In genomic region chr16:89951509-89951908, GRCh38 we compare ENCODE assay signal across 29 cellular contexts. TPM values are rescaled to one million over a fixed set of nuclear protein-coding genes. Genes with fewer than 3 reads are reported as not detected.
DNase-seq lines count a peak whose midpoint lies in the region; ATAC-seq, FAIRE-seq and TF ChIP-seq lines count a peak whose summit lies in the region.
"Had no signal": no experiment of that assay in that cellular context is flagged by ENCODE, and none has a peak within 500 bp of the region (broad histone marks: within the 10 kb centered on the region; RNA-seq: fewer than 3 reads in every experiment).

No MANE protein-coding gene starts in this region.

- H2AFZ ChIP-seq in Karpas-422 (ENCODE audit: low read length), result no peak overlapping the region
- no peak overlapping the region for H2AFZ ChIP-seq in GM12878 (ENCODE audit: control insufficient read depth, low read depth, low read length)

- peak overlapping the region; percentile 86 for H3K4me2 ChIP-seq in Karpas-422 (ENCODE audit: low read depth, low read length, poor library complexity, severe bottlenecking)
- no peak overlapping the region for H3K4me2 ChIP-seq in GM12878 (ENCODE audit: control insufficient read depth, insufficient read depth)
- H3K4me2 ChIP-seq: A549 had no signal

- H3K27ac ChIP-seq in Karpas-422 (ENCODE audit: low read length) (peak overlapping the region; percentile 95), GM12878 (ENCODE audit: control insufficient read depth, insufficient read depth) (no peak overlapping the region)
- H3K27ac ChIP-seq: A549, coronary artery, SJSA1, stomach, vagina had no signal

- H3K27me3 ChIP-seq in Karpas-422 (ENCODE audit: low read length) (no peaks in the 10 kb centered on the region), GM12878 (replicated peaks in 1 of 2; ENCODE audit: control insufficient read depth in 2 of 2, insufficient read depth in 2 of 2, low read length in 1 of 2) (no peaks in the 10 kb centered on the region)
- H3K27me3 ChIP-seq: vagina had no signal

- no peak for TF ChIP-seq RAD21 in GM12878 (IDR thresholded peaks at IDR 0.05; ENCODE audit: insufficient read depth, low read depth, low read length)

- 87% methylated on average over 5 of the region's 5 CpGs for WGBS in GM12878 (ENCODE audit: insufficient coverage, insufficient replicate concordance, low lambda C conversion rate, missing lambda C conversion rate)

- no peak for ATAC-seq in GM12878
- no peak for ATAC-seq in GM19463 (IDR thresholded peaks at IDR 0.05; ENCODE audit: unreplicated experiment)
- ATAC-seq: A549; activated T-cell treated with anti-CD3 and anti-CD28 coated beads, Interleukin-2, amount 50 U/mL, for 4 hours; effector memory CD8-positive, alpha-beta T cell; left lobe of liver; T-cell; WTC11 had no signal

- TF ChIP-seq EP300 in GM12878 (IDR thresholded peaks at IDR 0.05; ENCODE audit: borderline replicate concordance in 1 of 2, control insufficient read depth in 1 of 2, low read depth in 2 of 2, low read length in 2 of 2), result no peak

- TSS peak; percentile 52 for BruUV-seq in GM12878 (replicated peaks; lab: Mats Ljungman, UMichigan)

- H3K79me2 ChIP-seq in Karpas-422 (ENCODE audit: low read length), result peaks cover 56% of the 10 kb centered on the region
- H3K79me2 ChIP-seq in GM12878 (ENCODE audit: control insufficient read depth, insufficient read depth, low read length), result no peaks in the 10 kb centered on the region

- POLR2A ChIA-PET in GM12878 (lab: Charles Lee), result no interaction called here

- RAD21 ChIA-PET in GM12878 (lab: Charles Lee; ENCODE audit: unreplicated experiment), result interaction anchor here (1.3 to 1.7 kb wide), 2 partner anchors 21 to 91 kb away, joined by 3 to 4 read pairs; no protein-coding TSS in a partner anchor

- TF ChIP-seq CTCF in GM12878 (IDR thresholded peaks at IDR 0.05 in 2 of 3, conservative IDR thresholded peaks at IDR 0.05 in 1 of 3; ENCODE audit: control insufficient read depth in 2 of 3, extremely low read depth in 1 of 3, insufficient read depth in 1 of 3, low read depth in 3 of 3, low read length in 3 of 3), result no peak
- TF ChIP-seq CTCF in progenitor cell of endocrine pancreas (IDR thresholded peaks at IDR 0.05; ENCODE audit: unreplicated experiment), result no peak

- no peak for DNase-seq in activated naive CD4-positive, alpha-beta T cell treated with Interleukin-2 at 50 U/mL for 16 hours
- no peak for DNase-seq in Karpas-422
- no peak for DNase-seq in GM12878 (ENCODE audit: low read depth, low spot score)
- no peak for DNase-seq in progenitor cell of endocrine pancreas (ENCODE audit: low spot score, unreplicated experiment)
- DNase-seq in GF-D8 (lab: John Stamatoyannopoulos, UW), result no peak
- no peak for DNase-seq in NCI-H1092 (lab: John Stamatoyannopoulos, UW)
- DNase-seq: activated CD4-positive, alpha-beta T cell treated with anti-CD3 and anti-CD28 coated beads, Interleukin-2, amount 10 ng/mL, durations not matched to agents 7 days and 5 days; activated T-cell treated with anti-CD3 and anti-CD28 coated beads, Interleukin-2, amount 50 U/mL, for 4 hours; AML-193; caudate nucleus; DMS153; effector memory CD8-positive, alpha-beta T cell; erythroblast; NCI-H146; NCI-H2227 treated with DMSO at 0.1 percent for 48 hours; NCI-H526 treated with DMSO at 0.1 percent for 48 hours; occipital lobe; RPMI8226; stimulated activated CD4-positive, alpha-beta T cell treated with anti-CD3 and anti-CD28 coated beads, Interleukin-4, amount 100 ng/mL, for 1 hour; stomach; T-cell had no signal

- FAIRE-seq in GM12878 (lab: Jason Lieb, UNC), result no peak
- FAIRE-seq: A549 had no signal

- no peak for TF ChIP-seq POLR2A in GM12878 (IDR thresholded peaks at IDR 0.05; ENCODE audit: low read depth, low read length)

- in situ Hi-C loops in GM12878 (cut with MboI), result no loop called here

- H3K4me3 ChIP-seq in Karpas-422 (ENCODE audit: low read length), result 0 out of 2 replicates have a peak overlapping the region, but pooled peaks have one; percentile 84
- H3K4me3 ChIP-seq in GM12878, result no peak overlapping the region
- H3K4me3 ChIP-seq: A549, coronary artery, SJSA1, stomach, vagina had no signal

- SMC1A ChIA-PET in GM12878 (lab: Charles Lee; ENCODE audit: uncharacterized antibody, unreplicated experiment), result interaction anchor here (0.6 kb wide), 1 partner anchor 36 kb away, joined by 3 read pairs; no protein-coding TSS in a partner anchor

- no peaks in the 10 kb centered on the region for H3K9me3 Mint-ChIP-seq in activated naive CD4-positive, alpha-beta T cell treated with anti-CD3 and anti-CD28 coated beads, Interleukin-2, amount 50 U/mL, for 24 hours
- H3K9me3 Mint-ChIP-seq in progenitor cell of endocrine pancreas (ENCODE audit: low read depth), result no peaks in the 10 kb centered on the region
- H3K9me3 Mint-ChIP-seq: activated CD4-positive, alpha-beta T cell treated with anti-CD3 and anti-CD28 coated beads, Interleukin-2, amount 10 ng/mL, durations not matched to agents 7 days and 5 days; activated T-cell treated with anti-CD3 and anti-CD28 coated beads, Interleukin-2, amount 50 U/mL, for 4 hours; effector memory CD8-positive, alpha-beta T cell; T-cell; WTC11 had no signal

- H4K20me1 ChIP-seq in Karpas-422 (ENCODE audit: insufficient read depth, low read depth, low read length) (no peaks in the 10 kb centered on the region; the same call in 1 of the 2 replicates), GM12878 (ENCODE audit: control insufficient read depth, insufficient read depth) (no peaks in the 10 kb centered on the region)

- H3K36me3 ChIP-seq in Karpas-422 (ENCODE audit: insufficient read depth, low read length), result peaks cover 28% of the 10 kb centered on the region
- H3K36me3 ChIP-seq in GM12878 (ENCODE audit: control insufficient read depth in 2 of 2, insufficient read depth in 2 of 2, low read length in 1 of 2), result no peaks in the 10 kb centered on the region

- peaks cover 88% of the 10 kb centered on the region for H3K4me1 ChIP-seq in Karpas-422 (ENCODE audit: low read length)
- peaks cover 61% of the 10 kb centered on the region for H3K4me1 ChIP-seq in GM12878 (ENCODE audit: control insufficient read depth, insufficient read depth, low read length)

- H3K9ac ChIP-seq in Karpas-422 (ENCODE audit: low read length) (peak overlapping the region; percentile 32; the same call in 1 of the 2 replicates), GM12878 (ENCODE audit: control insufficient read depth, insufficient read depth, low read length) (no peak overlapping the region)

- no peaks in the 10 kb centered on the region for H3K9me3 ChIP-seq in Karpas-422 (ENCODE audit: low read length)
- no peaks in the 10 kb centered on the region for H3K9me3 ChIP-seq in GM12878 (replicated peaks; ENCODE audit: control insufficient read depth, insufficient read depth, low read length)
- H3K9me3 ChIP-seq: A549, SJSA1, stomach, vagina had no signal

- H3K4me1 Mint-ChIP-seq in activated naive CD4-positive, alpha-beta T cell treated with anti-CD3 and anti-CD28 coated beads, Interleukin-2, amount 50 U/mL, for 24 hours, result peaks cover 6% of the 10 kb centered on the region
- no peaks in the 10 kb centered on the region for H3K4me1 Mint-ChIP-seq in progenitor cell of endocrine pancreas (ENCODE audit: low read depth)

- H3K27ac Mint-ChIP-seq in activated naive CD4-positive, alpha-beta T cell treated with anti-CD3 and anti-CD28 coated beads, Interleukin-2, amount 50 U/mL, for 24 hours, result no peak overlapping the region
- no peak overlapping the region for H3K27ac Mint-ChIP-seq in progenitor cell of endocrine pancreas
- H3K27ac Mint-ChIP-seq: activated CD4-positive, alpha-beta T cell treated with anti-CD3 and anti-CD28 coated beads, Interleukin-2, amount 10 ng/mL, durations not matched to agents 7 days and 5 days; T-cell; WTC11 had no signal

- H3K9me2 ChIP-seq in Karpas-422 (replicated peaks; ENCODE audit: insufficient read depth, low read length), result no peaks in the 10 kb centered on the region

- peaks cover 1% of the 10 kb centered on the region for H3K27me3 Mint-ChIP-seq in activated naive CD4-positive, alpha-beta T cell treated with anti-CD3 and anti-CD28 coated beads, Interleukin-2, amount 50 U/mL, for 24 hours
- H3K27me3 Mint-ChIP-seq in progenitor cell of endocrine pancreas, result peaks cover 9% of the 10 kb centered on the region

- peaks cover 2% of the 10 kb centered on the region for H3K36me3 Mint-ChIP-seq in activated naive CD4-positive, alpha-beta T cell treated with anti-CD3 and anti-CD28 coated beads, Interleukin-2, amount 50 U/mL, for 24 hours
- no peaks in the 10 kb centered on the region for H3K36me3 Mint-ChIP-seq in progenitor cell of endocrine pancreas (ENCODE audit: insufficient read depth)

- CTCF ChIA-PET in GM12878 (lab: Yijun Ruan, JAX), result interaction anchor here (1.9 kb wide), 1 partner anchor 69 kb away, joined by 5 read pairs; no protein-coding TSS in a partner anchor

- intact Hi-C loops in GM12878 (cut with micrococcal nuclease; ENCODE audit: unreplicated experiment), result no loop called here

- H3K4me3 Mint-ChIP-seq in activated naive CD4-positive, alpha-beta T cell treated with anti-CD3 and anti-CD28 coated beads, Interleukin-2, amount 50 U/mL, for 24 hours, result peak overlapping the region; percentile 39
- H3K4me3 Mint-ChIP-seq in progenitor cell of endocrine pancreas (ENCODE audit: low read depth), result peak overlapping the region; percentile 59
- H3K4me3 Mint-ChIP-seq: activated CD4-positive, alpha-beta T cell treated with anti-CD3 and anti-CD28 coated beads, Interleukin-2, amount 10 ng/mL, durations not matched to agents 7 days and 5 days; activated T-cell treated with anti-CD3 and anti-CD28 coated beads, Interleukin-2, amount 50 U/mL, for 4 hours; effector memory CD8-positive, alpha-beta T cell; T-cell; WTC11 had no signal

RNA-seq across cellular contexts. Expression of gene DEF8, which starts 3.0 kb away (rescaled TPM):
- total RNA-seq in Karpas-422 (2014; rRNA removed; shearing (Covaris generic); ENCODE audit: low replicate concordance), result 125 and 219 TPM in 2 replicates
- 34.0 and 49.6 TPM in 2 replicates for total RNA-seq in GM12878 (2013; cell fraction: nucleolus; rRNA removed)
- total RNA-seq in GM12878 (2014; rRNA removed) (88.3 and 98.2 TPM in 2 replicates), GM12878 (2014; rRNA removed; fragmentation: Illumina TruSeq; extraction: Trizol) (35.3 and 38.6 TPM in 2 replicates), GM12878 (2021) (63.8 and 72.1 TPM in 2 replicates), progenitor cell of endocrine pancreas (67.9 and 72.1 TPM in 2 replicates)
- 27.4 TPM for polyA plus RNA-seq in GM12878 (2011; ENCODE audit: low read depth)
- polyA plus RNA-seq in GM12878 (2011; rRNA removed) (14.4 and 27.9 TPM in 2 replicates), GM12878 (2014; fragmentation: Illumina TruSeq; extraction: Trizol) (13.5 and 28.8 TPM in 2 replicates), GM12878 (2014; fragmentation: Nextera tagmentation; extraction: Ambion mirVana) (10 to 100 TPM; 17.0 to 33.5 TPM), GM12878 (2014; rRNA removed) (80.6 and 124 TPM in 2 replicates), GM12878 (2016; fragmentation: Nextera tagmentation; extraction: Ambion mirVana) (10 to 100 TPM; 63.2 to 64.1 TPM)
- polyA plus RNA-seq in GM12878 (2011; cell fraction: cytosol; rRNA removed), result 53.1 and 56.5 TPM in 2 replicates
- polyA plus RNA-seq in GM12878 (2011; cell fraction: nucleus; rRNA removed), result 93.4 and 142 TPM in 2 replicates
- polyA plus RNA-seq in GM12878 (2012), result 26.0 and 37.6 TPM in 2 replicates
- polyA minus RNA-seq in GM12878 (2011; rRNA and poly(A)+ RNA removed), result 19.9 and 23.1 TPM in 2 replicates
- polyA minus RNA-seq in GM12878 (2011; cell fraction: cytosol; rRNA and poly(A)+ RNA removed), result 14.2 and 15.2 TPM in 2 replicates
- polyA minus RNA-seq in GM12878 (2011; cell fraction: nucleus; rRNA and poly(A)+ RNA removed), result 9.8 and 24.4 TPM in 2 replicates

RNA-seq across cellular contexts. Expression of gene TUBB3, which starts 28.4 kb away (rescaled TPM):
- total RNA-seq in Karpas-422 (2014; rRNA removed; shearing (Covaris generic); ENCODE audit: low replicate concordance), result 210 and 405 TPM in 2 replicates
- 1.7 TPM in 1 of 2 replicates, not detected in the other for total RNA-seq in GM12878 (2013; cell fraction: nucleolus; rRNA removed)
- total RNA-seq in GM12878 (2014; rRNA removed) (1.3 and 1.6 TPM in 2 replicates), GM12878 (2014; rRNA removed; fragmentation: Illumina TruSeq; extraction: Trizol) (0.49 and 0.69 TPM in 2 replicates), GM12878 (2021) (1.6 and 2.3 TPM in 2 replicates), progenitor cell of endocrine pancreas (201 and 211 TPM in 2 replicates)
- polyA plus RNA-seq in GM12878 (2011; ENCODE audit: low read depth), result 0.29 TPM
- polyA plus RNA-seq in GM12878 (2011; rRNA removed) (0.19 and 0.58 TPM in 2 replicates), GM12878 (2014; fragmentation: Illumina TruSeq; extraction: Trizol) (0.32 TPM in 1 of 2 replicates, not detected in the other), GM12878 (2014; fragmentation: Nextera tagmentation; extraction: Ambion mirVana) (under 1 TPM in 1 of 2 experiments, not detected in 1; 0.09 TPM), GM12878 (2014; rRNA removed) (0.50 and 0.86 TPM in 2 replicates), GM12878 (2016; fragmentation: Nextera tagmentation; extraction: Ambion mirVana) (1 to 10 TPM; 1.3 to 2.5 TPM)
- 0.52 and 1.0 TPM in 2 replicates for polyA plus RNA-seq in GM12878 (2011; cell fraction: cytosol; rRNA removed)
- 1.8 TPM in 2 replicates for polyA plus RNA-seq in GM12878 (2011; cell fraction: nucleus; rRNA removed)
- polyA plus RNA-seq in GM12878 (2012), result 1.0 and 1.3 TPM in 2 replicates
- polyA minus RNA-seq in GM12878 (2011; rRNA and poly(A)+ RNA removed), result 0.51 and 1.4 TPM in 2 replicates
- polyA minus RNA-seq in GM12878 (2011; cell fraction: cytosol; rRNA and poly(A)+ RNA removed), result 0.67 TPM in 1 of 2 replicates, not detected in the other
- polyA minus RNA-seq in GM12878 (2011; cell fraction: nucleus; rRNA and poly(A)+ RNA removed), result 0.60 TPM in 1 of 2 replicates, not detected in the other

RNA-seq across cellular contexts. Expression of gene MC1R, which starts 32.8 kb away (rescaled TPM):
- 3.2 and 4.8 TPM in 2 replicates for total RNA-seq in Karpas-422 (2014; rRNA removed; shearing (Covaris generic); ENCODE audit: low replicate concordance)
- 8.0 and 12.8 TPM in 2 replicates for total RNA-seq in GM12878 (2013; cell fraction: nucleolus; rRNA removed)
- total RNA-seq in GM12878 (2014; rRNA removed), result 0.60 and 0.62 TPM in 2 replicates
- total RNA-seq in GM12878 (2014; rRNA removed; fragmentation: Illumina TruSeq; extraction: Trizol), result 0.28 and 0.40 TPM in 2 replicates
- total RNA-seq in GM12878 (2021), result 0.72 and 1.3 TPM in 2 replicates
- polyA plus RNA-seq in GM12878 (2011; ENCODE audit: low read depth), result 0.55 TPM
- 0.68 and 1.0 TPM in 2 replicates for polyA plus RNA-seq in GM12878 (2011; rRNA removed)
- 1.3 and 1.5 TPM in 2 replicates for polyA plus RNA-seq in GM12878 (2011; cell fraction: cytosol; rRNA removed)
- polyA plus RNA-seq in GM12878 (2011; cell fraction: nucleus; rRNA removed), result 11.5 and 15.2 TPM in 2 replicates
- polyA plus RNA-seq in GM12878 (2012), result 0.44 and 1.2 TPM in 2 replicates
- 0.50 TPM in 1 of 2 replicates, not detected in the other for polyA plus RNA-seq in GM12878 (2014; fragmentation: Illumina TruSeq; extraction: Trizol)
- under 1 TPM; 0.06 to 0.07 TPM for polyA plus RNA-seq in GM12878 (2014; fragmentation: Nextera tagmentation; extraction: Ambion mirVana)
- 1.8 and 2.3 TPM in 2 replicates for polyA plus RNA-seq in GM12878 (2014; rRNA removed)
- under 1 TPM; 0.18 to 0.40 TPM for polyA plus RNA-seq in GM12878 (2016; fragmentation: Nextera tagmentation; extraction: Ambion mirVana)
- polyA minus RNA-seq in GM12878 (2011; rRNA and poly(A)+ RNA removed), result 1.8 and 2.8 TPM in 2 replicates
- 0.40 and 1.4 TPM in 2 replicates for polyA minus RNA-seq in GM12878 (2011; cell fraction: cytosol; rRNA and poly(A)+ RNA removed)
- polyA minus RNA-seq in GM12878 (2011; cell fraction: nucleus; rRNA and poly(A)+ RNA removed), result 1.8 and 4.1 TPM in 2 replicates
- total RNA-seq in progenitor cell of endocrine pancreas, result 3.8 and 4.6 TPM in 2 replicates

Comparison
In these comparisons a context has a peak if more than half of its experiments do, and no peak if none do; other contexts are left out.
1. RNA of gene TUBB3, which starts 28.4 kb away (total RNA-seq): 210 to 405 TPM in Karpas-422 and 201 to 211 TPM in progenitor cell of endocrine pancreas; 0.49 to 2.3 TPM in GM12878; every median in the first group is over 10 times any median in the second.